26 cellular contexts compared by ENCODE assay signal in genomic region chr3:76438971-76439370, GRCh38.
A peak's percentile ranks its signal among the peaks of the same experiment; 100 is the strongest.
DNase-seq lines count a peak whose midpoint lies in the region; FAIRE-seq and TF ChIP-seq lines count a peak whose summit lies in the region.
"Had no signal": no experiment of that assay in that cellular context is flagged by ENCODE, and none has a peak within 500 bp of the region (broad histone marks: within the 10 kb centered on the region; RNA-seq: fewer than 3 reads in every experiment).

No MANE protein-coding gene starts in this region.

- H3K79me2 ChIP-seq in astrocyte (ENCODE audit: insufficient read depth, low read length), result no peaks in the 10 kb centered on the region

- no peaks in the 10 kb centered on the region for H4K20me1 ChIP-seq in astrocyte (ENCODE audit: insufficient read depth, low read length)

- peak overlapping the region; percentile 74 for H3K27ac ChIP-seq in astrocyte (ENCODE audit: low read depth, low read length)
- H3K27ac ChIP-seq: A549, PC-9, suprapubic skin, vagina had no signal

- peaks cover 38% of the 10 kb centered on the region for H3K4me1 Mint-ChIP-seq in astrocyte (ENCODE audit: low read depth, unreplicated experiment)
- H3K4me1 Mint-ChIP-seq: activated CD4-positive, alpha-beta T cell treated with anti-CD3 and anti-CD28 coated beads, Interleukin-2, amount 10 ng/mL, durations not matched to agents 7 days and 5 days; CD14-positive monocyte; central memory CD8-positive, alpha-beta T cell; memory B cell; naive thymus-derived CD8-positive, alpha-beta T cell; stimulated activated effector memory CD8-positive, alpha-beta T cell treated with anti-CD3 and anti-CD28 coated beads, Interleukin-12 subunit alpha, Interleukin-12 subunit beta, amount 100 ng/mL, for 72 hours; T-helper 17 cell had no signal

- H3K4me2 ChIP-seq in astrocyte (ENCODE audit: low read length), result peak overlapping the region; percentile 59
- H3K4me2 ChIP-seq: A549, PC-9 had no signal

- H2AFZ ChIP-seq in astrocyte (ENCODE audit: low read depth, low read length), result peak overlapping the region; percentile 13
- H2AFZ ChIP-seq: PC-9 had no signal

- DNase-seq in ACHN (peak; percentile 1), HS-5 (ENCODE audit: low read depth) (peak; percentile 23), astrocyte (ENCODE audit: low read depth) (peak; percentile 37), foreskin fibroblast (peak; percentile 10 to 55), SHP77 treated with DMSO at 0.1 percent for 48 hours (lab: John Stamatoyannopoulos, UW) (no peak), GM13976 (ENCODE audit: low spot score) (no peak), NCI-H2227 treated with DMSO at 0.1 percent for 48 hours (lab: John Stamatoyannopoulos, UW) (no peak)
- no peak for DNase-seq in activated effector memory CD4-positive, alpha-beta T cell treated with Interleukin-2 at 50 U/mL for 16 hours
- DNase-seq: activated CD4-positive, alpha-beta T cell treated with anti-CD3 and anti-CD28 coated beads, Interleukin-2, amount 10 ng/mL, durations not matched to agents 7 days and 5 days; activated CD8-positive, alpha-beta memory T cell treated with anti-CD3 and anti-CD28 coated beads, Interleukin-2, amount 50 U/mL, for 48 hours; DMS 273 treated with DMSO at 0.1 percent for 48 hours; H7; naive thymus-derived CD8-positive, alpha-beta T cell; NCI-H146; NCI-H2171; NCI-H774; PC-9; T-helper 17 cell had no signal

- H3K36me3 Mint-ChIP-seq in astrocyte (ENCODE audit: low read depth, unreplicated experiment), result no peaks in the 10 kb centered on the region
- H3K36me3 Mint-ChIP-seq: CD14-positive monocyte; memory B cell; naive thymus-derived CD8-positive, alpha-beta T cell; stimulated activated effector memory CD8-positive, alpha-beta T cell treated with anti-CD3 and anti-CD28 coated beads, Interleukin-12 subunit alpha, Interleukin-12 subunit beta, amount 100 ng/mL, for 72 hours had no signal

- H3K9ac ChIP-seq in astrocyte (ENCODE audit: low read length), result no peak overlapping the region

- no peaks in the 10 kb centered on the region for H3K27me3 ChIP-seq in astrocyte (ENCODE audit: insufficient read depth, low read length)
- H3K27me3 ChIP-seq: suprapubic skin, vagina had no signal

- no peak for FAIRE-seq in astrocyte (lab: Jason Lieb, UNC)
- FAIRE-seq: A549, GM12892 had no signal

- in situ Hi-C loops in ACHN (cut with HindIII; ENCODE audit: low pct_ligation_motif_present, low pct_unique_long_range_greater_than_20kb, low sequenced_read_pairs), result no loop called here
- in situ Hi-C loops in GM13976 (cut with MboI; ENCODE audit: low sequenced_read_pairs, unreplicated experiment), result no loop called here

- H3K4me3 ChIP-seq in astrocyte (ENCODE audit: insufficient read depth, low read depth, low read length) (no peak overlapping the region), foreskin fibroblast (ENCODE audit: low read depth in 1 of 2, low read length in 2 of 2) (no peak overlapping the region)
- H3K4me3 ChIP-seq: A549, PC-9, suprapubic skin, vagina had no signal

- no peaks in the 10 kb centered on the region for H3K36me3 ChIP-seq in astrocyte (ENCODE audit: insufficient read depth, low read length)
- H3K36me3 ChIP-seq: suprapubic skin, vagina had no signal

- no peaks in the 10 kb centered on the region for H3K27me3 Mint-ChIP-seq in astrocyte (ENCODE audit: low read depth, unreplicated experiment)
- H3K27me3 Mint-ChIP-seq: activated CD4-positive, alpha-beta T cell treated with anti-CD3 and anti-CD28 coated beads, Interleukin-2, amount 10 ng/mL, durations not matched to agents 7 days and 5 days; central memory CD8-positive, alpha-beta T cell; memory B cell; naive thymus-derived CD8-positive, alpha-beta T cell; T-helper 17 cell had no signal

- no peak for TF ChIP-seq CTCF in astrocyte (IDR thresholded peaks at IDR 0.05; ENCODE audit: insufficient read depth, low read depth, low read length)
- no peak for TF ChIP-seq CTCF in foreskin fibroblast (IDR thresholded peaks at IDR 0.05; ENCODE audit: low read depth, low read length)
- TF ChIP-seq CTCF in GM13976 (IDR thresholded peaks at IDR 0.05; ENCODE audit: borderline replicate concordance, control extremely low read depth, extremely low read depth, insufficient read depth, missing control alignments), result no peak

- no peak overlapping the region for H3K4me3 Mint-ChIP-seq in astrocyte (ENCODE audit: unreplicated experiment)
- H3K4me3 Mint-ChIP-seq: activated CD4-positive, alpha-beta T cell treated with anti-CD3 and anti-CD28 coated beads, Interleukin-2, amount 10 ng/mL, durations not matched to agents 7 days and 5 days; CD14-positive monocyte; central memory CD8-positive, alpha-beta T cell; memory B cell; naive thymus-derived CD8-positive, alpha-beta T cell; stimulated activated effector memory CD8-positive, alpha-beta T cell treated with anti-CD3 and anti-CD28 coated beads, Interleukin-12 subunit alpha, Interleukin-12 subunit beta, amount 100 ng/mL, for 72 hours; T-helper 17 cell had no signal

- H3K9me3 Mint-ChIP-seq in astrocyte (ENCODE audit: unreplicated experiment), result no peaks in the 10 kb centered on the region

- H3K9me3 ChIP-seq in astrocyte (ENCODE audit: insufficient read depth, low read depth, low read length), result no peaks in the 10 kb centered on the region
- H3K9me3 ChIP-seq: A549, suprapubic skin, vagina had no signal

- H3K4me1 ChIP-seq in astrocyte (ENCODE audit: insufficient read depth, low read length), result peaks cover 2% of the 10 kb centered on the region
- H3K4me1 ChIP-seq: A549, suprapubic skin, vagina had no signal

- peak overlapping the region; percentile 92 for H3K27ac Mint-ChIP-seq in astrocyte (ENCODE audit: unreplicated experiment)
- H3K27ac Mint-ChIP-seq: activated CD4-positive, alpha-beta T cell treated with anti-CD3 and anti-CD28 coated beads, Interleukin-2, amount 10 ng/mL, durations not matched to agents 7 days and 5 days; CD14-positive monocyte; memory B cell; naive thymus-derived CD8-positive, alpha-beta T cell; stimulated activated effector memory CD8-positive, alpha-beta T cell treated with anti-CD3 and anti-CD28 coated beads, Interleukin-12 subunit alpha, Interleukin-12 subunit beta, amount 100 ng/mL, for 72 hours; T-helper 17 cell had no signal

Comparison
In these comparisons a context has a peak if more than half of its experiments do, and no peak if none do; other contexts are left out.
1. DNase-seq: peak in ACHN (single experiment), HS-5 (single experiment), astrocyte (single experiment) and foreskin fibroblast (2 of 2); none in activated effector memory CD4-positive, alpha-beta T cell treated with Interleukin-2 at 50 U/mL for 16 hours (single experiment), SHP77 treated with DMSO at 0.1 percent for 48 hours (single experiment), GM13976 (single experiment) and NCI-H2227 treated with DMSO at 0.1 percent for 48 hours (single experiment).